12 cellular contexts compared by ENCODE assay signal in the genomic region with DNA sequence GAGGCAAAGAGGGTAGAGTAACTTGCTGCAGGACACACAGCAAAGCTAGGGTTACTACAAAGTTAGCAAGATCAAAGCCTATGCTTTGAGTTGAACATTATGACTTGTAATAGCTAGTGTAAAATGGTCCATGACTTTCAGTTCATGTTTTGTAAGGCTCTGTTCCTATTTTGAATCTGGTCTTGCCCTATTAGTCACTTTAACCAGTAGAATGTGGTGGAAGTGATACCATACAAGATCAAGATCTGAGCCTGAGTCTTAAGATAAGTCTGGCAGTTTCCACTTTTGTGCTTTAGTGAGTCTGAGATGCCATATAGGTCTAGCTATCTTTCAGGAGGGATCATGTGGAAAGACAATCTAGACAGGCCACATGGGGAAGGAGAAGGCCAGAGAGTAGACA.
A peak's percentile ranks its signal among the peaks of the same experiment; 100 is the strongest.
DNase-seq lines count a peak whose midpoint lies in the region; ATAC-seq and TF ChIP-seq lines count a peak whose summit lies in the region.
"Had no signal": no experiment of that assay in that cellular context is flagged by ENCODE, and none has a peak within 500 bp of the region (broad histone marks: within the 10 kb centered on the region; RNA-seq: fewer than 3 reads in every experiment).

No MANE protein-coding gene starts in this region.

- TF ChIP-seq CTCF in heart left ventricle (IDR thresholded peaks at IDR 0.05): no peak

- H3K27me3 ChIP-seq in heart left ventricle: no peaks in the 10 kb centered on the region

- peaks cover 2% of the 10 kb centered on the region for H3K9me3 Mint-ChIP-seq in activated naive CD8-positive, alpha-beta T cell treated with anti-CD3 and anti-CD28 coated beads for 36 hours
- H3K9me3 Mint-ChIP-seq: nephron had no signal

- no peaks in the 10 kb centered on the region for H3K9me3 ChIP-seq in heart left ventricle
- H3K9me3 ChIP-seq: thoracic aorta had no signal

- H3K36me3 ChIP-seq in heart left ventricle: no peaks in the 10 kb centered on the region
- H3K36me3 ChIP-seq: thoracic aorta had no signal

- H3K4me3 Mint-ChIP-seq in activated naive CD8-positive, alpha-beta T cell treated with anti-CD3 and anti-CD28 coated beads for 36 hours: no peak overlapping the region
- H3K4me3 Mint-ChIP-seq: nephron had no signal

- intact Hi-C loops in heart left ventricle (cut with DNase I): no loop called here

- H3K27ac ChIP-seq in heart left ventricle: no peak overlapping the region
- H3K27ac ChIP-seq: 22Rv1, thoracic aorta had no signal

- peak; percentile 71 for DNase-seq in CD1c-positive myeloid dendritic cell (ENCODE audit: extremely low spot score)
- DNase-seq in MV-4-11 (lab: John Stamatoyannopoulos, UW): peak; percentile 99
- no peak for DNase-seq in activated CD4-positive, alpha-beta T cell treated with anti-CD3 and anti-CD28 coated beads for 1 hour
- no peak for DNase-seq in activated naive CD8-positive, alpha-beta T cell treated with anti-CD3 and anti-CD28 coated beads for 36 hours
- no peak for DNase-seq in A172 (ENCODE audit: low spot score)
- no peak for DNase-seq in heart left ventricle
- DNase-seq: NCI-H1092 had no signal

- no peaks in the 10 kb centered on the region for H3K4me1 Mint-ChIP-seq in activated naive CD8-positive, alpha-beta T cell treated with anti-CD3 and anti-CD28 coated beads for 36 hours

- no peaks in the 10 kb centered on the region for H3K36me3 Mint-ChIP-seq in activated naive CD8-positive, alpha-beta T cell treated with anti-CD3 and anti-CD28 coated beads for 36 hours

- no peak overlapping the region for H3K4me3 ChIP-seq in heart left ventricle
- H3K4me3 ChIP-seq: thoracic aorta had no signal

- no peaks in the 10 kb centered on the region for H3K27me3 Mint-ChIP-seq in activated naive CD8-positive, alpha-beta T cell treated with anti-CD3 and anti-CD28 coated beads for 36 hours

- H3K27ac Mint-ChIP-seq in activated naive CD8-positive, alpha-beta T cell treated with anti-CD3 and anti-CD28 coated beads for 36 hours: no peak overlapping the region
- H3K27ac Mint-ChIP-seq: nephron had no signal

- TF ChIP-seq POLR2A in heart left ventricle (IDR thresholded peaks at IDR 0.05): no peak

- ATAC-seq in GM19455 (IDR thresholded peaks at IDR 0.05; ENCODE audit: unreplicated experiment): peak; percentile 96
- ATAC-seq in HG02970 (IDR thresholded peaks at IDR 0.05; ENCODE audit: low FRiP score, unreplicated experiment): peak; percentile 93
- no peak for ATAC-seq in heart left ventricle

- no peaks in the 10 kb centered on the region for H3K4me1 ChIP-seq in heart left ventricle

Comparison
In these comparisons a context has a peak if more than half of its experiments do, and no peak if none do; other contexts are left out.
1. DNase-seq: peak in CD1c-positive myeloid dendritic cell (single experiment) and MV-4-11 (single experiment); none in activated CD4-positive, alpha-beta T cell treated with anti-CD3 and anti-CD28 coated beads for 1 hour (single experiment), activated naive CD8-positive, alpha-beta T cell treated with anti-CD3 and anti-CD28 coated beads for 36 hours (single experiment), A172 (single experiment) and heart left ventricle (0 of 5).
2. ATAC-seq: peak in GM19455 (single experiment) and HG02970 (single experiment); none in heart left ventricle (0 of 4).